In the genomic region with DNA sequence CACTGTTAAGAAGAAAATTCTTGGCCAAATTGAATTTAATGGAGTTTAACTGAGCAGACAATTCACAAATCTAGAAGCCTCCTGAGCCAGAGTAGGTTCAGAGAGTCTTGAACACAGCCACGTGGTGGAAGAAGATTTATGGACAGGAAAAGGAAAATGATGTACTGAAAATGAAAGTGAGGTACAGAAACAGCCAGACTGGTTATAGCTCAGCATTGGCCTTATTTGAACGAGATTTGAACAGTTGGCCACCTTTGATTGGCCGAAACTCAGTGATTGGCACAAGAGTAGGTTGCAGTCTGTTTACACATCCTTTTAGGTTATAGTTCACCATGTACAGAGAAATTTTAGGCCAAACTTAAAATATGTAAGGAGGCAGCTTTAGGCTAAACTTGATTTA, we compare ENCODE assay signal across 1 cellular context.
TF ChIP-seq lines count a peak whose summit lies in the region.

No MANE protein-coding gene starts in this region.

TF ChIP-seq in GM12878, 131 proteins besides CTCF, POLR2A, EP300 and RAD21:
- TF ChIP-seq STAT1 (conservative IDR thresholded peaks at IDR 0.05) (no peak), RBBP5 (conservative IDR thresholded peaks at IDR 0.05) (no peak), CREB1 (IDR thresholded peaks at IDR 0.05; ENCODE audit: low read depth) (no peak), YY1 (IDR thresholded peaks at IDR 0.05; ENCODE audit: low read depth, low read length) (no peak), SUZ12 (IDR thresholded peaks at IDR 0.05; ENCODE audit: unreplicated experiment) (no peak), BHLHE40 (IDR thresholded peaks at IDR 0.05; ENCODE audit: borderline replicate concordance in 1 of 2, low read depth in 2 of 2, low read length in 1 of 2) (no peak), SREBF1 (IDR thresholded peaks at IDR 0.05; ENCODE audit: low read length) (no peak), TCF12 (IDR thresholded peaks at IDR 0.05; ENCODE audit: low read depth, low read length) (no peak)
- TF ChIP-seq, protein P1, sequence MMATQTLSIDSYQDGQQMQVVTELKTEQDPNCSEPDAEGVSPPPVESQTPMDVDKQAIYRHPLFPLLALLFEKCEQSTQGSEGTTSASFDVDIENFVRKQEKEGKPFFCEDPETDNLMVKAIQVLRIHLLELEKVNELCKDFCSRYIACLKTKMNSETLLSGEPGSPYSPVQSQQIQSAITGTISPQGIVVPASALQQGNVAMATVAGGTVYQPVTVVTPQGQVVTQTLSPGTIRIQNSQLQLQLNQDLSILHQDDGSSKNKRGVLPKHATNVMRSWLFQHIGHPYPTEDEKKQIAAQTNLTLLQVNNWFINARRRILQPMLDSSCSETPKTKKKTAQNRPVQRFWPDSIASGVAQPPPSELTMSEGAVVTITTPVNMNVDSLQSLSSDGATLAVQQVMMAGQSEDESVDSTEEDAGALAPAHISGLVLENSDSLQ (IDR thresholded peaks at IDR 0.05), result peak; percentile 89
- TF ChIP-seq, protein P2, sequence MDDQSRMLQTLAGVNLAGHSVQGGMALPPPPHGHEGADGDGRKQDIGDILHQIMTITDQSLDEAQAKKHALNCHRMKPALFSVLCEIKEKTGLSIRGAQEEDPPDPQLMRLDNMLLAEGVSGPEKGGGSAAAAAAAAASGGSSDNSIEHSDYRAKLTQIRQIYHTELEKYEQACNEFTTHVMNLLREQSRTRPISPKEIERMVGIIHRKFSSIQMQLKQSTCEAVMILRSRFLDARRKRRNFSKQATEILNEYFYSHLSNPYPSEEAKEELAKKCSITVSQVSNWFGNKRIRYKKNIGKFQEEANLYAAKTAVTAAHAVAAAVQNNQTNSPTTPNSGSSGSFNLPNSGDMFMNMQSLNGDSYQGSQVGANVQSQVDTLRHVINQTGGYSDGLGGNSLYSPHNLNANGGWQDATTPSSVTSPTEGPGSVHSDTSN (IDR thresholded peaks at IDR 0.05; ENCODE audit: insufficient replicate concordance, low read depth, low read length), result peak; percentile 49
- TF ChIP-seq, protein P3, sequence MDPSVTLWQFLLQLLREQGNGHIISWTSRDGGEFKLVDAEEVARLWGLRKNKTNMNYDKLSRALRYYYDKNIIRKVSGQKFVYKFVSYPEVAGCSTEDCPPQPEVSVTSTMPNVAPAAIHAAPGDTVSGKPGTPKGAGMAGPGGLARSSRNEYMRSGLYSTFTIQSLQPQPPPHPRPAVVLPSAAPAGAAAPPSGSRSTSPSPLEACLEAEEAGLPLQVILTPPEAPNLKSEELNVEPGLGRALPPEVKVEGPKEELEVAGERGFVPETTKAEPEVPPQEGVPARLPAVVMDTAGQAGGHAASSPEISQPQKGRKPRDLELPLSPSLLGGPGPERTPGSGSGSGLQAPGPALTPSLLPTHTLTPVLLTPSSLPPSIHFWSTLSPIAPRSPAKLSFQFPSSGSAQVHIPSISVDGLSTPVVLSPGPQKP (IDR thresholded peaks at IDR 0.05; ENCODE audit: low read depth, low read length), result no peak
TF ChIP-seq in GM12878: peak in this region for 2.
